In genomic region chr19:51594774-51595109, GRCh38 we compare ENCODE assay signal across 8 cellular contexts. TPM values are rescaled to one million over a fixed set of nuclear protein-coding genes. Genes with fewer than 3 reads are reported as not detected.
DNase-seq lines count a peak whose midpoint lies in the region; ATAC-seq, FAIRE-seq and TF ChIP-seq lines count a peak whose summit lies in the region.

No MANE protein-coding gene starts in this region.

- no peak for DNase-seq in CD4-positive, alpha-beta memory T cell
- DNase-seq in dorsolateral prefrontal cortex = no peak
- no peak for DNase-seq in naive thymus-derived CD8-positive, alpha-beta T cell
- DNase-seq in dedifferentiated amniotic fluid mesenchymal stem cell (ENCODE audit: extremely low spot score) = no peak
- DNase-seq in NCI-H1092 (lab: John Stamatoyannopoulos, UW) = no peak
- no peak for DNase-seq in GM19239 (ENCODE audit: insufficient read length, low spot score)
- DNase-seq in omental fat pad (ENCODE audit: low spot score) = no peak

- peaks cover 16 to 25% (median 22%) of the 10 kb centered on the region in 4 donors for H3K4me1 Mint-ChIP-seq in CD4-positive, alpha-beta memory T cell
- H3K4me1 Mint-ChIP-seq in IgD-negative memory B cell = peaks cover 12 to 26% (median 25%) of the 10 kb centered on the region in 3 donors
- H3K4me1 Mint-ChIP-seq in naive thymus-derived CD8-positive, alpha-beta T cell = peaks cover 24 to 31% (median 25%) of the 10 kb centered on the region in 4 donors

- no peaks in the 10 kb centered on the region for H3K36me3 ChIP-seq in CD4-positive, alpha-beta memory T cell (ENCODE audit: insufficient read depth, low read length)

- no peak for ATAC-seq in naive thymus-derived CD8-positive, alpha-beta T cell
- no peak for ATAC-seq in omental fat pad (ENCODE audit: low FRiP score)

- TF ChIP-seq CTCF in dorsolateral prefrontal cortex (IDR thresholded peaks at IDR 0.05 in 54 of 56, conservative IDR thresholded peaks at IDR 0.05 in 2 of 56; ENCODE audit: low read depth in 1 of 56, partially characterized antibody in 56 of 56) (no peak), omental fat pad (IDR thresholded peaks at IDR 0.05) (no peak)

- H3K27ac Mint-ChIP-seq in CD4-positive, alpha-beta memory T cell = peak overlapping the region in 6 of 7 donors; percentile 33 to 94 (median 92)
- H3K27ac Mint-ChIP-seq in IgD-negative memory B cell = peak overlapping the region; percentile 16 to 93 (median 69)
- peak overlapping the region; percentile 56 to 96 (median 89) for H3K27ac Mint-ChIP-seq in naive thymus-derived CD8-positive, alpha-beta T cell

- no peaks in the 10 kb centered on the region for H3K27me3 ChIP-seq in CD4-positive, alpha-beta memory T cell (ENCODE audit: insufficient read depth, low read length)
- H3K27me3 ChIP-seq in dorsolateral prefrontal cortex = peaks cover 0 to 8% (median 0%) of the 10 kb centered on the region in 45 donors

- intact Hi-C loops in CD4-positive, alpha-beta memory T cell (cut with micrococcal nuclease) = loop anchor here (1.0 kb wide), 3 partner anchors 23 to 486 kb away; partner anchors contain the start of genes CTU1 and ZNF175
- intact Hi-C loops in dorsolateral prefrontal cortex (cut with DNase I) = loop anchor here (1.0 to 5.0 kb wide), 5 partner anchors 23 to 486 kb away; partner anchors contain the start of genes CTU1 (in 2 of the 2) and ZNF175 (in 1 of the 2)

- H3K9me3 Mint-ChIP-seq in CD4-positive, alpha-beta memory T cell = peaks cover 0 to 14% (median 4%) of the 10 kb centered on the region in 8 donors
- H3K9me3 Mint-ChIP-seq in IgD-negative memory B cell = peaks cover 0 to 1% (median 0%) of the 10 kb centered on the region in 3 donors
- peaks cover 0 to 16% (median 8%) of the 10 kb centered on the region in 9 donors for H3K9me3 Mint-ChIP-seq in naive thymus-derived CD8-positive, alpha-beta T cell

- H3K4me3 Mint-ChIP-seq in CD4-positive, alpha-beta memory T cell = peak overlapping the region; percentile 85 to 100 (median 96)
- H3K4me3 Mint-ChIP-seq in IgD-negative memory B cell = peak overlapping the region; percentile 92 to 99 (median 95)
- peak overlapping the region; percentile 88 to 100 (median 96) for H3K4me3 Mint-ChIP-seq in naive thymus-derived CD8-positive, alpha-beta T cell

- POLR2A ChIA-PET in CD4-positive, alpha-beta memory T cell (lab: Charles Lee; ENCODE audit: partially characterized antibody) = interaction anchor here (1.0 to 2.3 kb wide), 2 partner anchors 16 to 24 kb away, joined by 3 to 7 read pairs; partner anchors contain the start of gene ZNF175
- POLR2A ChIA-PET in naive thymus-derived CD8-positive, alpha-beta T cell (lab: Charles Lee) = interaction anchor here (0.5 to 2.4 kb wide), 2 partner anchors 109 to 1096 kb away, joined by 3 to 6 read pairs; no protein-coding TSS in a partner anchor

- FAIRE-seq in GM19239 (lab: Jason Lieb, UNC) = no peak

- H3K36me3 Mint-ChIP-seq in CD4-positive, alpha-beta memory T cell = peaks cover 4 to 7% of the 10 kb centered on the region in 2 donors
- peaks cover 1% of the 10 kb centered on the region for H3K36me3 Mint-ChIP-seq in IgD-negative memory B cell
- peaks cover 0 to 10% (median 4%) of the 10 kb centered on the region in 3 donors for H3K36me3 Mint-ChIP-seq in naive thymus-derived CD8-positive, alpha-beta T cell

- CTCF ChIA-PET in CD4-positive, alpha-beta memory T cell (lab: Charles Lee; ENCODE audit: partially characterized antibody) = no interaction called here

- H3K4me1 ChIP-seq in CD4-positive, alpha-beta memory T cell (ENCODE audit: insufficient read depth, low read length) = peaks cover 16% of the 10 kb centered on the region

- H3K4me3 ChIP-seq in CD4-positive, alpha-beta memory T cell (ENCODE audit: low read length in 2 of 2) = peak overlapping the region; percentile 91 to 93
- H3K4me3 ChIP-seq in dorsolateral prefrontal cortex = peak overlapping the region; percentile 50 to 98 (median 80)

- peaks cover 2 to 14% of the 10 kb centered on the region in 2 donors for H3K27me3 Mint-ChIP-seq in CD4-positive, alpha-beta memory T cell
- H3K27me3 Mint-ChIP-seq in IgD-negative memory B cell = no peaks in the 10 kb centered on the region
- H3K27me3 Mint-ChIP-seq in naive thymus-derived CD8-positive, alpha-beta T cell = peaks cover 5 to 27% (median 13%) of the 10 kb centered on the region in 5 donors

- no peaks in the 10 kb centered on the region for H3K9me3 ChIP-seq in CD4-positive, alpha-beta memory T cell (ENCODE audit: control insufficient read depth in 1 of 2, low read length in 2 of 2)

- H3K27ac ChIP-seq in CD4-positive, alpha-beta memory T cell (ENCODE audit: low read depth, low read length) = peak overlapping the region; percentile 58
- H3K27ac ChIP-seq in dorsolateral prefrontal cortex = peak overlapping the region in 51 of 59 donors; percentile 17 to 96 (median 83)

RNA-seq across cellular contexts. Expression of gene ZNF175, which starts 23.7 kb away (rescaled TPM):
- total RNA-seq in CD4-positive, alpha-beta memory T cell = 10 to 100 TPM; 17.1 to 17.4 TPM
- polyA plus RNA-seq in CD4-positive, alpha-beta memory T cell = 1 to 10 TPM in 1 of 2 donors, under 1 TPM in 1; 0.65 to 2.6 TPM
- 4.9 TPM for polyA plus RNA-seq in IgD-negative memory B cell
- 10 to 100 TPM; 13.2 to 30.4 (median 19.9) TPM for total RNA-seq in dorsolateral prefrontal cortex
- 10 to 100 TPM; 17.0 to 21.0 TPM for total RNA-seq in naive thymus-derived CD8-positive, alpha-beta T cell
- 1 to 10 TPM; 1.9 to 3.7 (median 2.8) TPM for polyA plus RNA-seq in naive thymus-derived CD8-positive, alpha-beta T cell
- total RNA-seq in omental fat pad = 10 to 100 TPM in 1 of 4 donors, 1 to 10 TPM in 3; 2.2 to 11.5 (median 6.0) TPM

RNA-seq across cellular contexts. Expression of gene SIGLEC5, which starts 35.5 kb away (rescaled TPM):
- total RNA-seq in CD4-positive, alpha-beta memory T cell = not detected
- not detected for polyA plus RNA-seq in CD4-positive, alpha-beta memory T cell
- not detected for polyA plus RNA-seq in IgD-negative memory B cell
- total RNA-seq in dorsolateral prefrontal cortex (1 to 10 TPM in 15 of 120 experiments, under 1 TPM in 45, not detected in 60; 0.20 to 3.3 (median 0.68) TPM), omental fat pad (under 1 TPM in 1 of 4 donors, not detected in 3; 0.19 TPM)
- total RNA-seq in naive thymus-derived CD8-positive, alpha-beta T cell = not detected
- not detected for polyA plus RNA-seq in naive thymus-derived CD8-positive, alpha-beta T cell

RNA-seq across cellular contexts. Expression of gene SIGLEC14, which starts 51.9 kb away (rescaled TPM):
- total RNA-seq in CD4-positive, alpha-beta memory T cell = 1 to 10 TPM in 1 of 2 experiments, under 1 TPM in 1; 0.69 to 1.4 TPM
- polyA plus RNA-seq in CD4-positive, alpha-beta memory T cell = under 1 TPM in 1 of 2 donors, not detected in 1; 0.11 TPM
- polyA plus RNA-seq in IgD-negative memory B cell = 15.0 TPM
- 10 to 100 TPM in 2 of 120 experiments, 1 to 10 TPM in 103, under 1 TPM in 11, not detected in 4; 0.33 to 13.4 (median 3.2) TPM for total RNA-seq in dorsolateral prefrontal cortex
- under 1 TPM; 0.33 to 0.83 TPM for total RNA-seq in naive thymus-derived CD8-positive, alpha-beta T cell
- polyA plus RNA-seq in naive thymus-derived CD8-positive, alpha-beta T cell = under 1 TPM in 1 of 3 donors, not detected in 2; 0.07 TPM
- 10 to 100 TPM in 2 of 4 donors, 1 to 10 TPM in 1, not detected in 1; 1.9 to 12.6 (median 12.2) TPM for total RNA-seq in omental fat pad
